In genomic region chr7:158856883-158857668, GRCh38 we compare ENCODE assay signal across 8 cellular contexts. TPM values are rescaled to one million over a fixed set of nuclear protein-coding genes. Genes with fewer than 3 reads are reported as not detected.
A peak's percentile ranks its signal among the peaks of the same experiment; 100 is the strongest.
DNase-seq lines count a peak whose midpoint lies in the region; ATAC-seq and TF ChIP-seq lines count a peak whose summit lies in the region.

No MANE protein-coding gene starts in this region.

- peak overlapping the region; percentile 98 for H3K4me3 Mint-ChIP-seq in WTC11
- peak overlapping the region; percentile 89 to 99 for H3K4me3 Mint-ChIP-seq in stimulated activated naive CD8-positive, alpha-beta T cell treated with anti-CD3 and anti-CD28 coated beads, Interleukin-15, amount 100 ng/mL, for 72 hours

- peak overlapping the region; percentile 74 for H3K27ac ChIP-seq in right cardiac atrium (ENCODE audit: low read length)

- H3K27me3 Mint-ChIP-seq in WTC11 (ENCODE audit: low read depth) = no peaks in the 10 kb centered on the region
- no peaks in the 10 kb centered on the region for H3K27me3 Mint-ChIP-seq in stimulated activated naive CD8-positive, alpha-beta T cell treated with anti-CD3 and anti-CD28 coated beads, Interleukin-15, amount 100 ng/mL, for 72 hours

- no peak for TF ChIP-seq CTCF in WTC11 (IDR thresholded peaks at IDR 0.05)

- peaks cover 4% of the 10 kb centered on the region for H3K36me3 Mint-ChIP-seq in WTC11

- no peaks in the 10 kb centered on the region for H3K4me1 ChIP-seq in right cardiac atrium (ENCODE audit: control insufficient read depth, insufficient read depth, low read length)

- peak; percentile 38 for ATAC-seq in GM18909 (IDR thresholded peaks at IDR 0.05; ENCODE audit: poor library complexity, unreplicated experiment)
- peak; percentile 26 for ATAC-seq in HG02943 (IDR thresholded peaks at IDR 0.05; ENCODE audit: low read depth, unreplicated experiment)
- ATAC-seq in WTC11 = no peak; the same call in 1 of the 2 replicates
- ATAC-seq in right cardiac atrium = no peak
- peak; percentile 34 for ATAC-seq in stimulated activated naive CD8-positive, alpha-beta T cell treated with anti-CD3 and anti-CD28 coated beads, Interleukin-15, amount 100 ng/mL, for 72 hours
- no peak for ATAC-seq in HG02798 (IDR thresholded peaks at IDR 0.05; ENCODE audit: poor library complexity, unreplicated experiment)
- no peak for ATAC-seq in left colon

- H3K4me3 ChIP-seq in right cardiac atrium (ENCODE audit: low read length) = peak overlapping the region; percentile 77

- no peaks in the 10 kb centered on the region for H3K27me3 ChIP-seq in right cardiac atrium (ENCODE audit: control insufficient read depth, insufficient read depth)

- intact Hi-C loops in right cardiac atrium (cut with DNase I) (loop anchor here in 1 of 4 donors (5.0 kb wide), 1 partner anchor 35 kb away; no protein-coding TSS in a partner anchor), left colon (cut with DNase I, micrococcal nuclease) (no loop called here)

- peaks cover 2% of the 10 kb centered on the region for H3K9me3 Mint-ChIP-seq in WTC11
- H3K9me3 Mint-ChIP-seq in stimulated activated naive CD8-positive, alpha-beta T cell treated with anti-CD3 and anti-CD28 coated beads, Interleukin-15, amount 100 ng/mL, for 72 hours = no peaks in the 10 kb centered on the region

- CTCF ChIA-PET in WTC11 (lab: Charles Lee) = interaction anchor here (1.1 kb wide), 1 partner anchor 10 kb away, joined by 3 read pairs; no protein-coding TSS in a partner anchor

- DNase-seq in WTC11 (ENCODE audit: low spot score) (no peak), right cardiac atrium (no peak), NCI-H2196 (lab: John Stamatoyannopoulos, UW; ENCODE audit: unreplicated experiment) (no peak), left colon (no peak)
- DNase-seq in stimulated activated naive CD8-positive, alpha-beta T cell treated with anti-CD3 and anti-CD28 coated beads, Interleukin-15, amount 100 ng/mL, for 72 hours = no peak

- H3K27ac Mint-ChIP-seq in WTC11 = no peak overlapping the region
- peak overlapping the region in 1 of 2 donors; percentile 72 for H3K27ac Mint-ChIP-seq in stimulated activated naive CD8-positive, alpha-beta T cell treated with anti-CD3 and anti-CD28 coated beads, Interleukin-15, amount 100 ng/mL, for 72 hours

- POLR2A ChIA-PET in WTC11 (lab: Charles Lee) = no interaction called here

- peaks cover 47% of the 10 kb centered on the region for H3K4me1 Mint-ChIP-seq in WTC11
- H3K4me1 Mint-ChIP-seq in stimulated activated naive CD8-positive, alpha-beta T cell treated with anti-CD3 and anti-CD28 coated beads, Interleukin-15, amount 100 ng/mL, for 72 hours = peaks cover 38% of the 10 kb centered on the region

- H3K9me3 ChIP-seq in right cardiac atrium (ENCODE audit: control insufficient read depth, low read length) = no peaks in the 10 kb centered on the region

- WGBS in right cardiac atrium = 7% methylated on average over 31 of the region's 31 CpGs

TF ChIP-seq in WTC11, 78 proteins besides CTCF, POLR2A, EP300 and RAD21:
- TF ChIP-seq ZNF396 (CRISPR knock-in tag; IDR thresholded peaks at IDR 0.05; ENCODE audit: borderline replicate concordance) = no peak
- TF ChIP-seq ATF3 (CRISPR knock-in tag; conservative IDR thresholded peaks at IDR 0.05) = no peak
- no peak for TF ChIP-seq ELF4 (CRISPR knock-in tag; IDR thresholded peaks at IDR 0.05; ENCODE audit: low read depth)
- TF ChIP-seq TEAD4 (CRISPR knock-in tag; IDR thresholded peaks at IDR 0.05) = no peak
- TF ChIP-seq ATF2 (CRISPR knock-in tag; IDR thresholded peaks at IDR 0.05; ENCODE audit: borderline replicate concordance, low read depth) = no peak
- no peak for TF ChIP-seq ZBTB21 (CRISPR knock-in tag; IDR thresholded peaks at IDR 0.05; ENCODE audit: borderline replicate concordance)
- no peak for TF ChIP-seq JAZF1 (CRISPR knock-in tag; IDR thresholded peaks at IDR 0.05)
- no peak for TF ChIP-seq ATF6 (CRISPR knock-in tag; IDR thresholded peaks at IDR 0.05)
- TF ChIP-seq ARID4B (CRISPR knock-in tag; IDR thresholded peaks at IDR 0.05; ENCODE audit: borderline replicate concordance) = no peak
- no peak for TF ChIP-seq NFATC4 (CRISPR knock-in tag; IDR thresholded peaks at IDR 0.05)
- no peak for TF ChIP-seq NFE2L1 (CRISPR knock-in tag; IDR thresholded peaks at IDR 0.05)
- TF ChIP-seq FOXK1 (CRISPR knock-in tag; IDR thresholded peaks at IDR 0.05) = no peak
- no peak for TF ChIP-seq SMAD4 (CRISPR knock-in tag; IDR thresholded peaks at IDR 0.05)
- no peak for TF ChIP-seq OVOL2 (CRISPR knock-in tag; IDR thresholded peaks at IDR 0.05; ENCODE audit: borderline replicate concordance)
- no peak for TF ChIP-seq EMX1 (CRISPR knock-in tag; IDR thresholded peaks at IDR 0.05)

RNA-seq across cellular contexts. Expression of gene DYNC2I1, which starts 0.7 kb away (rescaled TPM):
- 23.4 to 31.1 TPM (median 24.7 TPM) in 3 replicates for total RNA-seq in WTC11 (2021)
- total RNA-seq in right cardiac atrium = 10 to 100 TPM; 25.4 to 32.1 (median 28.6) TPM
- 28.7 TPM for polyA plus RNA-seq in right cardiac atrium
- 10 to 100 TPM; 20.6 to 22.2 TPM for total RNA-seq in left colon

RNA-seq across cellular contexts. Expression of gene ESYT2, which starts 27.8 kb away (rescaled TPM):
- total RNA-seq in WTC11 (2021) (45.1 to 61.1 TPM (median 60.4 TPM) in 3 replicates), right cardiac atrium (10 to 100 TPM; 48.2 to 84.7 (median 54.6) TPM), left colon (10 to 100 TPM; 68.8 to 86.0 TPM)
- 29.0 TPM for polyA plus RNA-seq in right cardiac atrium

Comparison
In these comparisons a context has a peak if more than half of its experiments do, and no peak if none do; other contexts are left out.
1. ATAC-seq: peak in GM18909 (single experiment), HG02943 (single experiment) and stimulated activated naive CD8-positive, alpha-beta T cell treated with anti-CD3 and anti-CD28 coated beads, Interleukin-15, amount 100 ng/mL, for 72 hours (single experiment); none in WTC11 (single experiment), right cardiac atrium (0 of 2), HG02798 (single experiment) and left colon (single experiment).